Comparison of ENCODE assay signal across 12 cellular contexts in the genomic region with DNA sequence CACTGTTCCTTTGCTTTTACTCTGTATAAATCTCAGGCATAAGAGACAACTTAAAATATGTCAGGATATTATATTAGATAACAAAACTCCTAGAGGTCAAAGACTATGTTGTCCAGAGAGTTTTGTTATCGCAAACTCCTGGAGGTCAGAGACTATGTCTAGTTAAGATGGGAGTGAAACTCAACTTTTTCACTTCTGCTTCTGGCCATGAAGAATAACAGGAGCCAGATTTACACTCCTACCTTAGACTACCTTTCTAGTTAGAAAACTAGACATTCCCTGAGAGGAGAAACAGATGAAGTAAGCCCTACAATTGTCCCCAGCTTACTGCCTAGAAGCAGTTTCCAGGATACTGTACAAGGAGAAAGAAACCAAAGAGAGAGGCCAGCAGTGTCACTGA.
DNase-seq lines count a peak whose midpoint lies in the region; ATAC-seq and TF ChIP-seq lines count a peak whose summit lies in the region.
"Had no signal": no experiment of that assay in that cellular context is flagged by ENCODE, and none has a peak within 500 bp of the region (broad histone marks: within the 10 kb centered on the region; RNA-seq: fewer than 3 reads in every experiment).

No MANE protein-coding gene starts in this region.

- H3K27ac ChIP-seq in coronary artery = no peak overlapping the region
- H3K27ac ChIP-seq: A549, RWPE1 had no signal

- ATAC-seq in GM19324 (IDR thresholded peaks at IDR 0.05; ENCODE audit: low FRiP score, unreplicated experiment) (peak; percentile 87), HG02571 (IDR thresholded peaks at IDR 0.05; ENCODE audit: unreplicated experiment) (peak; percentile 90), HG03175 (IDR thresholded peaks at IDR 0.05; ENCODE audit: unreplicated experiment) (peak; percentile 75)
- ATAC-seq: A549 had no signal

- no peak for TF ChIP-seq CTCF in GM10266 (IDR thresholded peaks at IDR 0.05; ENCODE audit: control insufficient read depth, insufficient read depth, low read depth, missing control alignments)
- TF ChIP-seq CTCF in coronary artery (IDR thresholded peaks at IDR 0.05) = no peak

- no peak overlapping the region for H3K4me3 ChIP-seq in coronary artery
- H3K4me3 ChIP-seq: A549 had no signal

- peak; percentile 12 for DNase-seq in GM10266 (ENCODE audit: extremely low spot score)
- no peak for DNase-seq in coronary artery (ENCODE audit: low spot score)
- no peak for DNase-seq in NCI-H1048 (lab: John Stamatoyannopoulos, UW)
- no peak for DNase-seq in NOMO-1 treated with DMSO at 0.1 percent for 48 hours (lab: John Stamatoyannopoulos, UW; ENCODE audit: unreplicated experiment)
- DNase-seq in GF-D8 (lab: John Stamatoyannopoulos, UW) = no peak
- DNase-seq: glutamatergic neuron, KG1 had no signal
